ENCODE assay signal across 8 cellular contexts in the genomic region with DNA sequence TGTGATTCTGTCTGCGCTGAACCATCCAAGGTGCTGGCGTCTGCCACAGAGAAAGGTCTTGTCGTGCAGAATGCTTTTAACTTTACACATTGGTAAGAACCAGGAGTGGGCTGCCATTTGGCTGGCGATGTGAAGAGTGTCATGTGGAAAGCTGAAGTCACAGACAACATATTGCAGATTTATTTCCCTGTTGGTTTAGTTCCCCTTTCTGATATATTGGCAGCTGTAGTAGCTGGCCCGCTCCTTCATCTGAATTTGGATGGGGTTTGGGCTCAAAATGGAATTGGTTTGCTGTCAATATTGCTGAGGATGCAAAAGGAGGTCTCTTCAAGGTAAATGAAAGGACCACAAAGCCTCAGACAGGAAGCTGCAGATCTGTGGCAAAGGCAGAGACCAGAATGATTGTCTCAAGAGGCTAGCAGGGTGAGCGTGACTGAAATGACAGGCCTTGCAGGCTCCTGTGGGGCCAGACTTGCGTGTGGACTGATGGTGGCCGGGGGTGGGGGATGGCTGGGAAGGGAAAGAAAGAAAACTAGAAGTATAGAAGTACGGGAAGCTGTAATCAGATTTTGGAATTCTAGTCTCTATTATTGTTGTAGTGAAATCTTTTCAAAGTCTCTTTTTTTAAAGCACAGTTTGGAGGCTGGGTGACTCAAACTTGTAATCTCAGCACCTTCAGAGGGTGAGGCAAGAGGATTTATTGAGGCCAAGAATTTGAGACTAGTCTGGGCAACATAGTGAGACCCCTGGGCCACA. TPM values are rescaled to one million over a fixed set of nuclear protein-coding genes. Genes with fewer than 3 reads are reported as not detected.
DNase-seq lines count a peak whose midpoint lies in the region; ATAC-seq lines count a peak whose summit lies in the region.

No MANE protein-coding gene starts in this region.

- H4K20me1 ChIP-seq in BLaER1 treated with 17β-estradiol and CSF1 and Interleukin-3, amounts not matched to agents 10 nM and 100 nM, result no peaks in the 10 kb centered on the region

- DNase-seq in activated CD4-positive, alpha-beta T cell treated with anti-CD3 and anti-CD28 coated beads, Interleukin-2, amount 50 U/mL, for 48 hours, result peak; percentile 35 to 53
- DNase-seq in natural killer cell treated with Interleukin-12 subunit alpha and Interleukin-12 subunit beta and Interleukin-15 and Interleukin-18, amount 100 ng/mL, for 72 hours (ENCODE audit: low spot score), result peak; percentile 64
- DNase-seq in SKM-1 treated with dmso at 0.1 percent for 144 hours (lab: John Stamatoyannopoulos, UW; ENCODE audit: unreplicated experiment) (no peak), COLO668 (lab: John Stamatoyannopoulos, UW; ENCODE audit: unreplicated experiment) (no peak), putamen (ENCODE audit: low spot score) (no peak)

- H3K4me1 ChIP-seq in BLaER1 treated with 17β-estradiol and CSF1 and Interleukin-3, amounts not matched to agents 10 nM and 100 nM, result peaks cover 35 to 52% (median 41%) of the 10 kb centered on the region in 10 experiments

- no peaks in the 10 kb centered on the region for H3K27me3 ChIP-seq in BLaER1 treated with 17β-estradiol and CSF1 and Interleukin-3, amounts not matched to agents 10 nM and 100 nM

- peak overlapping the region in 6 of 11 experiments; percentile 9 to 64 (median 40); a peak in 5 of 22 replicates for H3K9ac ChIP-seq in BLaER1 treated with 17β-estradiol and CSF1 and Interleukin-3, amounts not matched to agents 10 nM and 100 nM

- no peaks in the 10 kb centered on the region for H3K9me3 Mint-ChIP-seq in natural killer cell treated with Interleukin-12 subunit alpha and Interleukin-12 subunit beta and Interleukin-15 and Interleukin-18, amount 100 ng/mL, for 72 hours

- peak overlapping the region; percentile 83 to 85 for H3K27ac Mint-ChIP-seq in natural killer cell treated with Interleukin-12 subunit alpha and Interleukin-12 subunit beta and Interleukin-15 and Interleukin-18, amount 100 ng/mL, for 72 hours

- H3K27ac ChIP-seq in BLaER1 treated with 17β-estradiol and CSF1 and Interleukin-3, amounts not matched to agents 10 nM and 100 nM, result peak overlapping the region in 10 of 11 experiments; percentile 2 to 77 (median 44); a peak in 13 of 22 replicates

- H3K4me3 Mint-ChIP-seq in natural killer cell treated with Interleukin-12 subunit alpha and Interleukin-12 subunit beta and Interleukin-15 and Interleukin-18, amount 100 ng/mL, for 72 hours, result peak overlapping the region; percentile 65

- H3K4me1 Mint-ChIP-seq in natural killer cell treated with Interleukin-12 subunit alpha and Interleukin-12 subunit beta and Interleukin-15 and Interleukin-18, amount 100 ng/mL, for 72 hours (ENCODE audit: low read depth in 2 of 2), result peaks cover 31 to 43% of the 10 kb centered on the region in 2 donors

- peak overlapping the region; percentile 49 to 89 (median 70) for H3K4me2 ChIP-seq in BLaER1 treated with 17β-estradiol and CSF1 and Interleukin-3, amounts not matched to agents 10 nM and 100 nM

- peak; percentile 88 for ATAC-seq in GM19328 (IDR thresholded peaks at IDR 0.05; ENCODE audit: unreplicated experiment)
- ATAC-seq in HG03196 (IDR thresholded peaks at IDR 0.05; ENCODE audit: unreplicated experiment), result peak; percentile 95
- ATAC-seq in natural killer cell treated with Interleukin-12 subunit alpha and Interleukin-12 subunit beta and Interleukin-15 and Interleukin-18, amount 100 ng/mL, for 72 hours, result peak; percentile 87 to 97

- no peaks in the 10 kb centered on the region for H3K36me3 Mint-ChIP-seq in natural killer cell treated with Interleukin-12 subunit alpha and Interleukin-12 subunit beta and Interleukin-15 and Interleukin-18, amount 100 ng/mL, for 72 hours

- peak overlapping the region in 1 of 10 experiments; percentile 14; a peak in 2 of 20 replicates for H3K4me3 ChIP-seq in BLaER1 treated with 17β-estradiol and CSF1 and Interleukin-3, amounts not matched to agents 10 nM and 100 nM

- H3K27me3 Mint-ChIP-seq in natural killer cell treated with Interleukin-12 subunit alpha and Interleukin-12 subunit beta and Interleukin-15 and Interleukin-18, amount 100 ng/mL, for 72 hours, result no peaks in the 10 kb centered on the region

- no peaks in the 10 kb centered on the region for H3K36me3 ChIP-seq in BLaER1 treated with 17β-estradiol and CSF1 and Interleukin-3, amounts not matched to agents 10 nM and 100 nM

- no peaks in the 10 kb centered on the region for H3K9me3 ChIP-seq in BLaER1 treated with 17β-estradiol and CSF1 and Interleukin-3, amounts not matched to agents 10 nM and 100 nM (replicated peaks in 1 of 11)

RNA-seq across cellular contexts. Expression of gene CD180, which starts 25.1 kb away (rescaled TPM):
- total RNA-seq in natural killer cell treated with Interleukin-12 subunit alpha and Interleukin-12 subunit beta and Interleukin-15 and Interleukin-18, amount 100 ng/mL, for 72 hours, result under 1 TPM in 1 of 2 donors, not detected in 1; 0.14 TPM

Comparison
In these comparisons a context has a peak if more than half of its experiments do, and no peak if none do; other contexts are left out.
1. DNase-seq: peak in activated CD4-positive, alpha-beta T cell treated with anti-CD3 and anti-CD28 coated beads, Interleukin-2, amount 50 U/mL, for 48 hours (2 of 2) and natural killer cell treated with Interleukin-12 subunit alpha and Interleukin-12 subunit beta and Interleukin-15 and Interleukin-18, amount 100 ng/mL, for 72 hours (single experiment); none in SKM-1 treated with dmso at 0.1 percent for 144 hours (single experiment), COLO668 (single experiment) and putamen (single experiment).
2. Peak in every context shown above with its lines, with median percentiles within 50 percentile points of each other: ATAC-seq.